Comparison of ENCODE assay signal across 7 cellular contexts in the genomic region with DNA sequence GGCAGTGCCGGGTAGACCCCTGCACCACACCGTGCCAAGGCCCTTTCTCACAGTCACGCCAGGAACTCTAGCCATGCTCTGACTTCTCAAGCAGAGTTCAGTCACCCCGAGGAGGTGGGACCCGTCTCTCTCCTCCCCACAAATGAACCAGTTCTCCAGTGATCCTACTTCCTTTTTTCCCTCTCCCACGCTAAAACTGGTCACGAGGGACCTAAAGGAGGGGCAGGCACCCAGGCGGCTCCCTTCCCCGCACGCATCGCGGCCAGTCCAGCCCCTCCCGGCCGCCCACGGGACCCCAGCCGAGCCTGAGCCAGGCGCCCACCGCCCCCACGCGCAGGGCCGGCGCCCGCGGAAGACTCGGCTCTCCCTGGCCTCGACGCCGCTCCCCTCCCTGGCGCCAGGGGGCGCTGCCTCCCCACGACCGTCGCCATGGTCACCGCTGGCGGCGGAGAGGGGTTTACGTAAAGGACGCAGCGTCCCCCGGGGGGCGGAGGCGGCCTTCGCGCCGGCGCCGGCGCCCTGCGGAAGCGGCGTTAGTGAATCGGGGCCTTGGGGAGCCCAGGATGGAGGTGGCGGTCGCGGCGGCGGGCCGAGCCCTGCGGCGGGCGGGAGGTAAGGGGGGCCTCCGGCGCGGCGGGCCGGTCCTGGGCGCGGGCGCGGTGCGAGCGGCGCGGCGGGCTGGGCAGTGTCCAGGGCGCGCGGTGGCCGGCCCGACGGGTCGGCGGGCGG. TPM values are rescaled to one million over a fixed set of nuclear protein-coding genes. Genes with fewer than 3 reads are reported as not detected.
DNase-seq lines count a peak whose midpoint lies in the region; ATAC-seq and TF ChIP-seq lines count a peak whose summit lies in the region.

A gene with protein sequence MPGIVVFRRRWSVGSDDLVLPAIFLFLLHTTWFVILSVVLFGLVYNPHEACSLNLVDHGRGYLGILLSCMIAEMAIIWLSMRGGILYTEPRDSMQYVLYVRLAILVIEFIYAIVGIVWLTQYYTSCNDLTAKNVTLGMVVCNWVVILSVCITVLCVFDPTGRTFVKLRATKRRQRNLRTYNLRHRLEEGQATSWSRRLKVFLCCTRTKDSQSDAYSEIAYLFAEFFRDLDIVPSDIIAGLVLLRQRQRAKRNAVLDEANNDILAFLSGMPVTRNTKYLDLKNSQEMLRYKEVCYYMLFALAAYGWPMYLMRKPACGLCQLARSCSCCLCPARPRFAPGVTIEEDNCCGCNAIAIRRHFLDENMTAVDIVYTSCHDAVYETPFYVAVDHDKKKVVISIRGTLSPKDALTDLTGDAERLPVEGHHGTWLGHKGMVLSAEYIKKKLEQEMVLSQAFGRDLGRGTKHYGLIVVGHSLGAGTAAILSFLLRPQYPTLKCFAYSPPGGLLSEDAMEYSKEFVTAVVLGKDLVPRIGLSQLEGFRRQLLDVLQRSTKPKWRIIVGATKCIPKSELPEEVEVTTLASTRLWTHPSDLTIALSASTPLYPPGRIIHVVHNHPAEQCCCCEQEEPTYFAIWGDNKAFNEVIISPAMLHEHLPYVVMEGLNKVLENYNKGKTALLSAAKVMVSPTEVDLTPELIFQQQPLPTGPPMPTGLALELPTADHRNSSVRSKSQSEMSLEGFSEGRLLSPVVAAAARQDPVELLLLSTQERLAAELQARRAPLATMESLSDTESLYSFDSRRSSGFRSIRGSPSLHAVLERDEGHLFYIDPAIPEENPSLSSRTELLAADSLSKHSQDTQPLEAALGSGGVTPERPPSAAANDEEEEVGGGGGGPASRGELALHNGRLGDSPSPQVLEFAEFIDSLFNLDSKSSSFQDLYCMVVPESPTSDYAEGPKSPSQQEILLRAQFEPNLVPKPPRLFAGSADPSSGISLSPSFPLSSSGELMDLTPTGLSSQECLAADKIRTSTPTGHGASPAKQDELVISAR (plus strand): TSS at position 499 of the 729 bp plus-strand sequence. CDS start 39,765 bp downstream, outside the sequence.

- H3K27me3 ChIP-seq in KMS-11 (ENCODE audit: insufficient read depth, low read depth) (peaks cover 88% of the 10 kb centered on the region), SU-DHL-6 (ENCODE audit: low read length) (no peaks in the 10 kb centered on the region), adrenal gland (peaks cover 6% of the 10 kb centered on the region), right atrium auricular region (no peaks in the 10 kb centered on the region), vagina (no peaks in the 10 kb centered on the region)

- no peak within 1 kb of the TSS for H3K27ac ChIP-seq in KMS-11
- no peak within 1 kb of the TSS for H3K27ac ChIP-seq in SU-DHL-6 (ENCODE audit: low read depth, low read length)
- H3K27ac ChIP-seq in adrenal gland: peak within 1 kb of the TSS in 1 of 5 donors; percentile 37
- peak within 1 kb of the TSS in 1 of 2 donors; percentile 41 for H3K27ac ChIP-seq in right atrium auricular region
- H3K27ac ChIP-seq in vagina: peak within 1 kb of the TSS; percentile 52

- ATAC-seq in GM18502 (IDR thresholded peaks at IDR 0.05; ENCODE audit: poor library complexity, unreplicated experiment): peak; percentile 67

- H2AFZ ChIP-seq in KMS-11 (ENCODE audit: low read depth): no peak within 1 kb of the TSS; the same call in 1 of the 2 replicates
- H2AFZ ChIP-seq in SU-DHL-6 (ENCODE audit: low read depth, low read length, severe bottlenecking): no peak within 1 kb of the TSS

- TF ChIP-seq POLR2A in adrenal gland (IDR thresholded peaks at IDR 0.05) (peak in 1 of 2 donors; percentile 29), vagina (IDR thresholded peaks at IDR 0.05) (no peak)

- no peak within 1 kb of the TSS for H3K4me2 ChIP-seq in KMS-11
- H3K4me2 ChIP-seq in SU-DHL-6 (ENCODE audit: low read depth, low read length, poor library complexity, severe bottlenecking): no peak within 1 kb of the TSS

- peak; percentile 62 for TF ChIP-seq CTCF in KMS-11 (conservative IDR thresholded peaks at IDR 0.05; ENCODE audit: low read depth, low read length)
- TF ChIP-seq CTCF in SU-DHL-6 (IDR thresholded peaks at IDR 0.05; ENCODE audit: insufficient read depth, low read length, poor library complexity, severe bottlenecking): peak; percentile 52
- TF ChIP-seq CTCF in adrenal gland (IDR thresholded peaks at IDR 0.05): peak; percentile 58 to 99 (median 82)
- TF ChIP-seq CTCF in right atrium auricular region (IDR thresholded peaks at IDR 0.05): peak; percentile 93 to 98
- TF ChIP-seq CTCF in vagina (IDR thresholded peaks at IDR 0.05): peak; percentile 93 to 97 (median 94)

- H3K9me2 ChIP-seq in SU-DHL-6 (replicated peaks; ENCODE audit: insufficient read depth, low read length): no peaks in the 10 kb centered on the region

- H3K4me1 ChIP-seq in KMS-11 (ENCODE audit: low read depth, poor library complexity, severe bottlenecking) (no peaks in the 10 kb centered on the region), adrenal gland (replicated peaks in 1 of 2) (peaks cover 0 to 9% of the 10 kb centered on the region in 2 donors), right atrium auricular region (peaks cover 0 to 46% of the 10 kb centered on the region in 2 donors), vagina (peaks cover 36% of the 10 kb centered on the region)

- H3K9me3 ChIP-seq in SU-DHL-6 (ENCODE audit: insufficient read depth, low read length) (no peaks in the 10 kb centered on the region), adrenal gland (replicated peaks in 1 of 3) (no peaks in the 10 kb centered on the region), right atrium auricular region (no peaks in the 10 kb centered on the region), vagina (no peaks in the 10 kb centered on the region)

- H3K9ac ChIP-seq in KMS-11 (no peak within 1 kb of the TSS), SU-DHL-6 (ENCODE audit: low read length) (no peak within 1 kb of the TSS)

- H3F3A ChIP-seq in SU-DHL-6 (ENCODE audit: insufficient read depth): no peaks in the 10 kb centered on the region

- DNase-seq in adrenal gland: peak in 6 of 7 donors; percentile 58 to 78 (median 68)
- DNase-seq in right atrium auricular region (ENCODE audit: low spot score): peak; percentile 79
- peak; percentile 73 for DNase-seq in putamen (ENCODE audit: low spot score)
- DNase-seq in vagina (ENCODE audit: extremely low spot score in 2 of 2): no peak

- H3K4me3 ChIP-seq in KMS-11 (IDR thresholded peaks at IDR 0.05; ENCODE audit: insufficient read depth, low read depth, low read length): no peak within 1 kb of the TSS
- H3K4me3 ChIP-seq in SU-DHL-6 (ENCODE audit: insufficient read depth, low read length, poor library complexity, severe bottlenecking): no peak within 1 kb of the TSS
- H3K4me3 ChIP-seq in adrenal gland: peak within 1 kb of the TSS in 2 of 4 donors; percentile 34 to 60
- peak within 1 kb of the TSS; percentile 53 to 57 for H3K4me3 ChIP-seq in right atrium auricular region
- peak within 1 kb of the TSS; percentile 47 to 61 for H3K4me3 ChIP-seq in vagina

- intact Hi-C loops in adrenal gland (cut with DNase I): loop anchor here (2.0 kb wide), 2 partner anchors 53 to 55 kb away; no protein-coding TSS in a partner anchor
- intact Hi-C loops in vagina (cut with DNase I): loop anchor here (5.0 kb wide), 1 partner anchor 52 kb away; no protein-coding TSS in a partner anchor

- H4K20me1 ChIP-seq in KMS-11 (ENCODE audit: insufficient read depth) (no peaks in the 10 kb centered on the region), SU-DHL-6 (ENCODE audit: low read depth, low read length) (no peaks in the 10 kb centered on the region)

- H3K79me2 ChIP-seq in KMS-11 (ENCODE audit: insufficient read depth, low read depth) (no peaks in the 10 kb centered on the region), SU-DHL-6 (ENCODE audit: insufficient read depth, low read length) (no peaks in the 10 kb centered on the region)

- H3K36me3 ChIP-seq in KMS-11 (ENCODE audit: insufficient read depth): no peaks in the 10 kb centered on the region
- no peaks in the 10 kb centered on the region for H3K36me3 ChIP-seq in SU-DHL-6 (ENCODE audit: low read length)
- no peaks in the 10 kb centered on the region for H3K36me3 ChIP-seq in adrenal gland (replicated peaks in 1 of 2)
- H3K36me3 ChIP-seq in right atrium auricular region: no peaks in the 10 kb centered on the region
- H3K36me3 ChIP-seq in vagina: no peaks in the 10 kb centered on the region

- WGBS in adrenal gland, 4 donors: 1 to 5% (median 2%) methylated on average over 18 to 84 of the region's 84 CpGs

RNA-seq across cellular contexts. Expression of the gene that starts here (rescaled TPM):
- total RNA-seq in adrenal gland (1 to 10 TPM; 1.0 to 4.2 (median 3.2) TPM), right atrium auricular region (1 to 10 TPM; 3.9 to 5.7 TPM), vagina (1.5 TPM)
- polyA plus RNA-seq in adrenal gland: 1 to 10 TPM in 2 of 3 donors, under 1 TPM in 1; 0.81 to 2.7 (median 1.5) TPM

Comparison
In these comparisons a context has a peak if more than half of its experiments do, and no peak if none do; other contexts are left out.
1. H3K4me3 ChIP-seq: peak in right atrium auricular region (2 of 2) and vagina (2 of 2); none in KMS-11 (single experiment) and SU-DHL-6 (single experiment).
2. DNase-seq: peak in adrenal gland (6 of 7), right atrium auricular region (single experiment) and putamen (single experiment); none in vagina (0 of 2).
3. Peak in every context shown above with its lines, with median percentiles within 50 percentile points of each other: CTCF ChIP-seq.